ENCODE assay signal across 19 cellular contexts in genomic region chr22:33620085-33620484, GRCh38.
DNase-seq lines count a peak whose midpoint lies in the region; ATAC-seq and TF ChIP-seq lines count a peak whose summit lies in the region.
"Had no signal": no experiment of that assay in that cellular context is flagged by ENCODE, and none has a peak within 500 bp of the region (broad histone marks: within the 10 kb centered on the region; RNA-seq: fewer than 3 reads in every experiment).

No MANE protein-coding gene starts in this region.

- H3K4me3 Mint-ChIP-seq in MCF 10A (ENCODE audit: unreplicated experiment) (no peak overlapping the region), progenitor cell of endocrine pancreas (ENCODE audit: low read depth) (no peak overlapping the region)
- H3K4me3 Mint-ChIP-seq: CD4-positive, alpha-beta memory T cell; HFFc6 had no signal

- ATAC-seq in HG03095 (IDR thresholded peaks at IDR 0.05; ENCODE audit: unreplicated experiment), result no peak
- ATAC-seq in left cardiac atrium, result no peak
- ATAC-seq: A549 had no signal

- intact Hi-C loops in MCF 10A (cut with micrococcal nuclease) (no loop called here), left cardiac atrium (cut with DNase I) (no loop called here)

- H3K9me3 Mint-ChIP-seq in MCF 10A (ENCODE audit: unreplicated experiment) (no peaks in the 10 kb centered on the region), progenitor cell of endocrine pancreas (ENCODE audit: low read depth) (peaks cover 3% of the 10 kb centered on the region)

- H3K27ac Mint-ChIP-seq in MCF 10A (ENCODE audit: low read depth, unreplicated experiment) (no peak overlapping the region), progenitor cell of endocrine pancreas (peak overlapping the region; percentile 24)
- H3K27ac Mint-ChIP-seq: CD4-positive, alpha-beta memory T cell; HFFc6 had no signal

- in situ Hi-C loops in T47D (cut with HindIII; ENCODE audit: low pct_unique_long_range_greater_than_20kb, low sequenced_read_pairs), result no loop called here

- H3K27me3 Mint-ChIP-seq in MCF 10A (ENCODE audit: insufficient read depth, unreplicated experiment) (no peaks in the 10 kb centered on the region), progenitor cell of endocrine pancreas (no peaks in the 10 kb centered on the region)
- H3K27me3 Mint-ChIP-seq: CD4-positive, alpha-beta memory T cell had no signal

- DNase-seq in T47D (ENCODE audit: low read depth in 1 of 2, low spot score in 1 of 2), result peak; percentile 2 to 27
- no peak for DNase-seq in MCF 10A (ENCODE audit: unreplicated experiment)
- DNase-seq in NCI-H526 (lab: John Stamatoyannopoulos, UW), result peak; percentile 1 to 14
- DNase-seq in progenitor cell of endocrine pancreas (ENCODE audit: low spot score, unreplicated experiment), result no peak
- DNase-seq in NCI-H187 treated with DMSO at 0.1 percent for 48 hours (lab: John Stamatoyannopoulos, UW), result no peak
- DNase-seq in left cardiac atrium, result no peak
- DNase-seq: 8988T; ACHN; C1 segment of cervical spinal cord; Calu3; CD4-positive, alpha-beta memory T cell; COR-L47; DMS53; DMS79 treated with DMSO at 0.1 percent for 48 hours; GF-D8; GOT3; HFFc6 had no signal

- POLR2A ChIA-PET in MCF 10A (lab: Yijun Ruan, JAX), result no interaction called here

- TF ChIP-seq CTCF in MCF 10A (IDR thresholded peaks at IDR 0.05; ENCODE audit: unreplicated experiment) (no peak), progenitor cell of endocrine pancreas (IDR thresholded peaks at IDR 0.05; ENCODE audit: unreplicated experiment) (no peak)

- H3K36me3 Mint-ChIP-seq in MCF 10A (ENCODE audit: insufficient read depth, unreplicated experiment) (no peaks in the 10 kb centered on the region), progenitor cell of endocrine pancreas (ENCODE audit: insufficient read depth) (peaks cover 33% of the 10 kb centered on the region)
- H3K36me3 Mint-ChIP-seq: CD4-positive, alpha-beta memory T cell had no signal

- no TSS peak for BruUV-seq in MCF 10A (replicated peaks; lab: Mats Ljungman, UMichigan)

- CTCF ChIA-PET in MCF 10A (lab: Yijun Ruan, JAX), result interaction anchor here (0.6 to 0.9 kb wide), 3 partner anchors 193 to 1530 kb away, joined by 3 to 6 read pairs (median 6); no protein-coding TSS in a partner anchor

- H3K4me1 Mint-ChIP-seq in MCF 10A (ENCODE audit: insufficient read depth, unreplicated experiment) (no peaks in the 10 kb centered on the region), progenitor cell of endocrine pancreas (ENCODE audit: low read depth) (peaks cover under 1% of the 10 kb centered on the region)
- H3K4me1 Mint-ChIP-seq: CD4-positive, alpha-beta memory T cell had no signal

Comparison
In these comparisons a context has a peak if more than half of its experiments do, and no peak if none do; other contexts are left out.
1. DNase-seq: peak in T47D (2 of 2) and NCI-H526 (2 of 2); none in MCF 10A (single experiment), progenitor cell of endocrine pancreas (single experiment), NCI-H187 treated with DMSO at 0.1 percent for 48 hours (single experiment) and left cardiac atrium (single experiment).